11 cellular contexts compared by ENCODE assay signal in the genomic region with DNA sequence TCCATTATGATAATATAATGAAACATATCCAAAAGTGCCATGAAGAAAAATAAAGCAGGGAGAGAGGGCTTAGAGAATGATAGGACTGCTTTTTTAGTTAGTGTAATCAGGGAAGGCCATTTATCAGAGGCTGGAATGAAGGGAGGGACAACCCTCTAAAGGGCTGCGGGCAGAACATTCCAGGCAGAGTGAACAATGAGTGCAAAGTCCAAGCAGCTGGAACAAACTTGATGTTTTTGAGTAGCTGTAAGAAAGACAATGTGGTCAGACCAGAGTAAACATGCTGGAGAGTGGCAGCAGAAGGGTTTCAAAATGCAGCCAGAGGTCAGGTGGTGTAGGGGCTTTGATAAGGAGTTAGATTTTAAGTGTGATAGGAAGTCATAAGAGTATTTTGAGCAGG.
DNase-seq lines count a peak whose midpoint lies in the region; ATAC-seq, FAIRE-seq and TF ChIP-seq lines count a peak whose summit lies in the region.
"Had no signal": no experiment of that assay in that cellular context is flagged by ENCODE, and none has a peak within 500 bp of the region (broad histone marks: within the 10 kb centered on the region; RNA-seq: fewer than 3 reads in every experiment).

No MANE protein-coding gene starts in this region.

- peak overlapping the region in 3 of 5 donors; percentile 15 to 55 (median 44) for H3K27ac ChIP-seq in stomach

- peak; percentile 98 for ATAC-seq in left colon
- no peak for ATAC-seq in HG03097 (IDR thresholded peaks at IDR 0.05; ENCODE audit: low FRiP score, unreplicated experiment)
- ATAC-seq in GM18867 (IDR thresholded peaks at IDR 0.05; ENCODE audit: unreplicated experiment) = no peak
- ATAC-seq in HG02588 (IDR thresholded peaks at IDR 0.05; ENCODE audit: unreplicated experiment) = no peak
- ATAC-seq: natural killer cell had no signal

- peak; percentile 5 for FAIRE-seq in colon (lab: Jason Lieb, UNC)

- TF ChIP-seq EP300 in stomach (IDR thresholded peaks at IDR 0.05) = no peak

- 8 to 20% (median 12%) methylated on average over 1 of the region's 1 CpG for WGBS in stomach, 5 donors

- intact Hi-C loops in left colon (cut with DNase I, micrococcal nuclease) = no loop called here
- intact Hi-C loops in stomach (cut with DNase I; ENCODE audit: low total_unique reads) = no loop called here

- TF ChIP-seq POLR2A in stomach (IDR thresholded peaks at IDR 0.05) = no peak

- peaks cover 0 to 13% (median 2%) of the 10 kb centered on the region in 4 donors for H3K9me3 ChIP-seq in stomach

- TF ChIP-seq CTCF in stomach (IDR thresholded peaks at IDR 0.05) = no peak

- H3K4me3 ChIP-seq in stomach = no peak overlapping the region

- no peaks in the 10 kb centered on the region for H3K27me3 ChIP-seq in stomach

- H3K36me3 ChIP-seq in stomach = no peaks in the 10 kb centered on the region

- DNase-seq in M059J (ENCODE audit: low read depth) (peak; percentile 1), left colon (peak; percentile 32 to 69), stomach (peak; percentile 53), inferior parietal cortex (ENCODE audit: extremely low spot score) (no peak)
- DNase-seq: central memory CD4-positive, alpha-beta T cell; natural killer cell; stimulated activated CD4-positive, alpha-beta T cell treated with anti-CD3 and anti-CD28 coated beads, Interleukin-2, amount 100 ng/mL, for 48 hours had no signal

- H3K4me1 ChIP-seq in stomach = peaks cover 3 to 20% (median 15%) of the 10 kb centered on the region in 4 donors
